Comparison of ENCODE assay signal across 18 cellular contexts in the genomic region with DNA sequence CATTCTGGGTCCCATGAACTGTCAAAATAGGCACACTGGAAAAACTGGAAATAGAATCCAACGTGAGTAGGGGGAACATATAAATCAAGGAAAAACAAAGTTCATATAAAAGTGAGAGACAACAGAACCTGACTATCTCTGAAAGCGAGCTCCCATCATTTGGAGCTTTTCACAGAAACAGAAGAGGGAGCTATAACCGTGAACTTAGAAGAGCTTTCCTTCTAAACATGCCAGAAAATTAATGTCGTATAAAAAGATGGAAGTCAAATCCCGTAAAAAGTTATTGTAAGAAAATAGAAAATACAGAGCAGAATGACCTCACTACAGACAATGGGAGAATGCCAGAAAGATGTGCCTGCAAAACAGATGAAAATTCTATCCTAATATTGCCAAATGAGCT. TPM values are rescaled to one million over a fixed set of nuclear protein-coding genes. Genes with fewer than 3 reads are reported as not detected.
A peak's percentile ranks its signal among the peaks of the same experiment; 100 is the strongest.
DNase-seq lines count a peak whose midpoint lies in the region; ATAC-seq and TF ChIP-seq lines count a peak whose summit lies in the region.
"Had no signal": no experiment of that assay in that cellular context is flagged by ENCODE, and none has a peak within 500 bp of the region (broad histone marks: within the 10 kb centered on the region; RNA-seq: fewer than 3 reads in every experiment).

No MANE protein-coding gene starts in this region.

- no TSS peak for BruUV-seq in PC-3 (replicated peaks; lab: Mats Ljungman, UMichigan)

- no peaks in the 10 kb centered on the region for H3K36me3 Mint-ChIP-seq in activated naive CD4-positive, alpha-beta T cell treated with anti-CD3 and anti-CD28 coated beads, Interleukin-2, amount 10 ng/mL, durations not matched to agents 7 days and 5 days
- H3K36me3 Mint-ChIP-seq: natural killer cell treated with Interleukin-12 subunit alpha and Interleukin-12 subunit beta and Interleukin-15 and Interleukin-18, amount 100 ng/mL, for 72 hours had no signal

- no peak overlapping the region for H3K4me3 Mint-ChIP-seq in activated naive CD4-positive, alpha-beta T cell treated with anti-CD3 and anti-CD28 coated beads, Interleukin-2, amount 10 ng/mL, durations not matched to agents 7 days and 5 days
- H3K4me3 Mint-ChIP-seq: activated B cell treated with CpG ODN at 0.5 μM for 24 hours; natural killer cell treated with Interleukin-12 subunit alpha and Interleukin-12 subunit beta and Interleukin-15 and Interleukin-18, amount 100 ng/mL, for 72 hours; stimulated activated naive CD8-positive, alpha-beta T cell treated with anti-CD3 and anti-CD28 coated beads, Interleukin-15, Interleukin-2, amounts not matched to agents 100 ng/mL and 50 ng/mL, for 24 hours had no signal

- H3K9me3 ChIP-seq in cardiac muscle cell (ENCODE audit: low read depth) (no peaks in the 10 kb centered on the region), right atrium auricular region (no peaks in the 10 kb centered on the region), PC-3 (ENCODE audit: low read length) (no peaks in the 10 kb centered on the region)
- H3K9me3 ChIP-seq: body of pancreas, gastroesophageal sphincter had no signal

- peaks cover 10% of the 10 kb centered on the region for H3K27me3 Mint-ChIP-seq in activated naive CD4-positive, alpha-beta T cell treated with anti-CD3 and anti-CD28 coated beads, Interleukin-2, amount 10 ng/mL, durations not matched to agents 7 days and 5 days

- H3K4me1 ChIP-seq in cardiac muscle cell (ENCODE audit: low read depth) (no peaks in the 10 kb centered on the region), right atrium auricular region (no peaks in the 10 kb centered on the region), PC-3 (ENCODE audit: insufficient read depth, low read length) (peaks cover 5% of the 10 kb centered on the region; the same call in 1 of the 2 replicates)
- H3K4me1 ChIP-seq: body of pancreas, gastroesophageal sphincter had no signal

- CTCF ChIA-PET in PC-3 (lab: Charles Lee), result interaction anchor here (0.6 to 1.2 kb wide), 2 partner anchors 12 to 24 kb away, joined by 3 to 16 read pairs; no protein-coding TSS in a partner anchor
- CTCF ChIA-PET in activated naive CD4-positive, alpha-beta T cell treated with anti-CD3 and anti-CD28 coated beads, Interleukin-2, amount 10 ng/mL, durations not matched to agents 7 days and 5 days (lab: Charles Lee), result interaction anchor here (1.4 kb wide), 2 partner anchors 141 to 145 kb away, joined by 4 to 5 read pairs; no protein-coding TSS in a partner anchor

- no peaks in the 10 kb centered on the region for H3K9me2 ChIP-seq in PC-3 (replicated peaks; ENCODE audit: low read length)

- H2AFZ ChIP-seq in PC-3 (ENCODE audit: low read length), result no peak overlapping the region

- no peaks in the 10 kb centered on the region for H3K9me3 Mint-ChIP-seq in activated naive CD4-positive, alpha-beta T cell treated with anti-CD3 and anti-CD28 coated beads, Interleukin-2, amount 10 ng/mL, durations not matched to agents 7 days and 5 days
- H3K9me3 Mint-ChIP-seq: activated B cell treated with CpG ODN at 0.5 μM for 24 hours; natural killer cell treated with Interleukin-12 subunit alpha and Interleukin-12 subunit beta and Interleukin-15 and Interleukin-18, amount 100 ng/mL, for 72 hours; stimulated activated naive CD8-positive, alpha-beta T cell treated with anti-CD3 and anti-CD28 coated beads, Interleukin-15, Interleukin-2, amounts not matched to agents 100 ng/mL and 50 ng/mL, for 24 hours had no signal

- intact Hi-C loops in PC-3 (cut with micrococcal nuclease), result loop anchor here (1.0 kb wide), 1 partner anchor 24 kb away; no protein-coding TSS in a partner anchor

- no peaks in the 10 kb centered on the region for H3F3A ChIP-seq in PC-3 (ENCODE audit: low read length, unreplicated experiment)

- H3K27ac Mint-ChIP-seq in activated naive CD4-positive, alpha-beta T cell treated with anti-CD3 and anti-CD28 coated beads, Interleukin-2, amount 10 ng/mL, durations not matched to agents 7 days and 5 days, result no peak overlapping the region
- H3K27ac Mint-ChIP-seq: activated B cell treated with CpG ODN at 0.5 μM for 24 hours; natural killer cell treated with Interleukin-12 subunit alpha and Interleukin-12 subunit beta and Interleukin-15 and Interleukin-18, amount 100 ng/mL, for 72 hours; stimulated activated naive CD8-positive, alpha-beta T cell treated with anti-CD3 and anti-CD28 coated beads, Interleukin-15, Interleukin-2, amounts not matched to agents 100 ng/mL and 50 ng/mL, for 24 hours had no signal

- H3K4me3 ChIP-seq in cardiac muscle cell (no peak overlapping the region), right atrium auricular region (no peak overlapping the region), PC-3 (ENCODE audit: low read length) (no peak overlapping the region), epithelial cell of esophagus (ENCODE audit: low read length) (no peak overlapping the region)
- H3K4me3 ChIP-seq: body of pancreas, gastroesophageal sphincter, lung had no signal

- TF ChIP-seq CTCF in cardiac muscle cell (IDR thresholded peaks at IDR 0.05; ENCODE audit: low read depth, low read length) (peak; percentile 25), right atrium auricular region (IDR thresholded peaks at IDR 0.05) (no peak), PC-3 (conservative IDR thresholded peaks at IDR 0.05; ENCODE audit: low read depth, low read length) (peak; percentile 50), epithelial cell of esophagus (IDR thresholded peaks at IDR 0.05; ENCODE audit: insufficient read depth, low read depth, low read length, missing control alignments) (no peak)

- POLR2A ChIA-PET in PC-3 (lab: Charles Lee; ENCODE audit: unreplicated experiment), result interaction anchor here (0.7 kb wide), 1 partner anchor 30 kb away, joined by 4 read pairs; no protein-coding TSS in a partner anchor

- H3K4me2 ChIP-seq in PC-3 (ENCODE audit: low read length), result no peak overlapping the region

- H4K20me1 ChIP-seq in PC-3 (ENCODE audit: low read length), result no peaks in the 10 kb centered on the region

- no peak overlapping the region for H3K9ac ChIP-seq in PC-3 (ENCODE audit: low read length)

- H3K4me1 Mint-ChIP-seq in activated naive CD4-positive, alpha-beta T cell treated with anti-CD3 and anti-CD28 coated beads, Interleukin-2, amount 10 ng/mL, durations not matched to agents 7 days and 5 days, result no peaks in the 10 kb centered on the region
- H3K4me1 Mint-ChIP-seq: activated B cell treated with CpG ODN at 0.5 μM for 24 hours had no signal

- no peaks in the 10 kb centered on the region for H3K36me3 ChIP-seq in cardiac muscle cell
- H3K36me3 ChIP-seq in right atrium auricular region, result no peaks in the 10 kb centered on the region
- no peaks in the 10 kb centered on the region for H3K36me3 ChIP-seq in PC-3 (ENCODE audit: low read depth, low read length)
- H3K36me3 ChIP-seq: gastroesophageal sphincter had no signal

- H3K27me3 ChIP-seq in cardiac muscle cell, result no peaks in the 10 kb centered on the region
- H3K27me3 ChIP-seq in right atrium auricular region, result no peaks in the 10 kb centered on the region
- no peaks in the 10 kb centered on the region for H3K27me3 ChIP-seq in PC-3 (ENCODE audit: low read length)
- H3K27me3 ChIP-seq: body of pancreas, gastroesophageal sphincter had no signal

- H3K27ac ChIP-seq in cardiac muscle cell, result no peak overlapping the region
- H3K27ac ChIP-seq in right atrium auricular region, result no peak overlapping the region
- H3K27ac ChIP-seq in PC-3 (ENCODE audit: low read length), result no peak overlapping the region
- H3K27ac ChIP-seq: gastroesophageal sphincter had no signal

- DNase-seq in cardiac muscle cell (ENCODE audit: low read depth in 1 of 2, low spot score in 1 of 2), result peak in 1 of 2 donors; percentile 20
- DNase-seq in right atrium auricular region (ENCODE audit: low spot score), result no peak
- peak; percentile 9 for DNase-seq in PC-3
- peak; percentile 6 for DNase-seq in epithelial cell of esophagus (ENCODE audit: low read depth)
- DNase-seq in superior temporal gyrus (ENCODE audit: extremely low spot score), result peak; percentile 8
- DNase-seq in AG08396 (ENCODE audit: low spot score), result no peak
- no peak for DNase-seq in activated naive CD4-positive, alpha-beta T cell treated with anti-CD3 and anti-CD28 coated beads, Interleukin-2, amount 10 ng/mL, durations not matched to agents 7 days and 5 days
- DNase-seq: activated B cell treated with CpG ODN at 0.5 μM for 24 hours; activated naive CD4-positive, alpha-beta T cell; body of pancreas; Calu3; NCI-H1694 treated with DMSO at 0.1 percent for 48 hours; stimulated activated CD4-positive, alpha-beta T cell treated with anti-CD3 and anti-CD28 coated beads, Interleukin-15, amount 100 ng/mL, for 24 hours had no signal

- ATAC-seq in PC-3 (peak; percentile 43), HG03039 (IDR thresholded peaks at IDR 0.05; ENCODE audit: unreplicated experiment) (no peak)
- ATAC-seq: body of pancreas; gastroesophageal sphincter; natural killer cell treated with Interleukin-12 subunit alpha and Interleukin-12 subunit beta and Interleukin-15 and Interleukin-18, amount 100 ng/mL, for 72 hours had no signal

- H3K79me2 ChIP-seq in PC-3 (ENCODE audit: low read length), result no peaks in the 10 kb centered on the region

RNA-seq across cellular contexts. Expression of a gene that starts 23.9 kb away (rescaled TPM):
- total RNA-seq in cardiac muscle cell (78.4 and 183 TPM in 2 replicates), right atrium auricular region (100 to 1,000 TPM in 1 of 2 donors, 10 to 100 TPM in 1; 81.7 to 102 TPM), PC-3 (2014; rRNA removed) (181 and 191 TPM in 2 replicates)
- polyA plus RNA-seq in cardiac muscle cell, result 133 and 249 TPM in 2 replicates

RNA-seq across cellular contexts. Expression of a gene that starts 35.4 kb away (rescaled TPM):
- total RNA-seq in cardiac muscle cell, result 2.7 and 3.0 TPM in 2 replicates
- polyA plus RNA-seq in cardiac muscle cell, result 1.6 and 4.0 TPM in 2 replicates
- total RNA-seq in right atrium auricular region, result 1 to 10 TPM in 1 of 2 donors, under 1 TPM in 1; 0.86 to 1.1 TPM
- 0.29 and 1.6 TPM in 2 replicates for total RNA-seq in PC-3 (2014; rRNA removed)

RNA-seq across cellular contexts. Expression of a gene that starts 35.6 kb away (rescaled TPM):
- 46.1 and 48.3 TPM in 2 replicates for total RNA-seq in cardiac muscle cell
- polyA plus RNA-seq in cardiac muscle cell, result 59.0 and 59.5 TPM in 2 replicates
- 10 to 100 TPM; 19.4 to 27.9 TPM for total RNA-seq in right atrium auricular region
- total RNA-seq in PC-3 (2014; rRNA removed), result 47.6 and 48.1 TPM in 2 replicates

Comparison
In these comparisons a context has a peak if more than half of its experiments do, and no peak if none do; other contexts are left out.
1. CTCF ChIP-seq: peak in cardiac muscle cell (single experiment) and PC-3 (single experiment); none in right atrium auricular region (0 of 2) and epithelial cell of esophagus (single experiment).
2. DNase-seq: peak in PC-3 (single experiment), epithelial cell of esophagus (single experiment) and superior temporal gyrus (single experiment); none in right atrium auricular region (single experiment), AG08396 (single experiment) and activated naive CD4-positive, alpha-beta T cell treated with anti-CD3 and anti-CD28 coated beads, Interleukin-2, amount 10 ng/mL, durations not matched to agents 7 days and 5 days (single experiment).